In genomic region chr15:56035166-56035565, GRCh38 we compare ENCODE assay signal across 26 cellular contexts. TPM values are rescaled to one million over a fixed set of nuclear protein-coding genes. Genes with fewer than 3 reads are reported as not detected.
DNase-seq lines count a peak whose midpoint lies in the region; ATAC-seq and TF ChIP-seq lines count a peak whose summit lies in the region.
"Had no signal": no experiment of that assay in that cellular context is flagged by ENCODE, and none has a peak within 500 bp of the region (broad histone marks: within the 10 kb centered on the region; RNA-seq: fewer than 3 reads in every experiment).

No MANE protein-coding gene starts in this region.

- POLR2A ChIA-PET in Caco-2 (lab: Charles Lee), result no interaction called here

- H3K36me3 Mint-ChIP-seq in Caco-2 (ENCODE audit: insufficient read depth, unreplicated experiment) (peaks cover 5% of the 10 kb centered on the region), T-helper 17 cell (ENCODE audit: low read depth) (peaks cover 8% of the 10 kb centered on the region), nephron progenitor cell (ENCODE audit: low read depth) (no peaks in the 10 kb centered on the region), Calu3 (ENCODE audit: insufficient read depth, unreplicated experiment) (peaks cover 9% of the 10 kb centered on the region)
- H3K36me3 Mint-ChIP-seq in effector memory CD8-positive, alpha-beta T cell (ENCODE audit: insufficient read depth), result peaks cover 2% of the 10 kb centered on the region
- H3K36me3 Mint-ChIP-seq: CD4-positive, CD25-positive, alpha-beta regulatory T cell; CD8-positive, alpha-beta memory T cell had no signal

- H3K27me3 ChIP-seq in Caco-2 (replicated peaks; ENCODE audit: control insufficient read depth, insufficient read depth, low read length) (no peaks in the 10 kb centered on the region), vagina (no peaks in the 10 kb centered on the region), stomach (no peaks in the 10 kb centered on the region)
- H3K27me3 ChIP-seq: BLaER1 treated with 17β-estradiol and CSF1 and Interleukin-3, amounts not matched to agents 10 nM and 100 nM had no signal

- no TSS peak for BruUV-seq in Caco-2 (replicated peaks; lab: Mats Ljungman, UMichigan)
- no TSS peak for BruUV-seq in Calu3 (replicated peaks; lab: Mats Ljungman, UMichigan)

- no peak for TF ChIP-seq EP300 in stomach (IDR thresholded peaks at IDR 0.05)

- H3K27ac Mint-ChIP-seq in Caco-2 (ENCODE audit: unreplicated experiment) (peak overlapping the region; percentile 22), T-helper 17 cell (peak overlapping the region; percentile 71), nephron progenitor cell (peak overlapping the region; percentile 17), Calu3 (ENCODE audit: unreplicated experiment) (no peak overlapping the region)
- peak overlapping the region; percentile 10 to 44 for H3K27ac Mint-ChIP-seq in effector memory CD8-positive, alpha-beta T cell
- H3K27ac Mint-ChIP-seq: B cell; CD4-positive, CD25-positive, alpha-beta regulatory T cell had no signal

- DNase-seq in Caco-2 (no peak), T-helper 17 cell (no peak), nephron progenitor cell (no peak), vagina (ENCODE audit: extremely low spot score in 2 of 2) (no peak), Calu3 (no peak), stomach (no peak), CD1c-positive myeloid dendritic cell (ENCODE audit: extremely low spot score) (no peak)
- no peak for DNase-seq in effector memory CD8-positive, alpha-beta T cell
- DNase-seq: AML-193; CD4-positive, alpha-beta memory T cell; CD4-positive, CD25-positive, alpha-beta regulatory T cell; CD8-positive, alpha-beta memory T cell; COR-L47; DMS 273 treated with DMSO at 0.1 percent for 48 hours; DMS153; DMS53; DMS79; DND-41; EL; GDM1 had no signal

- intact Hi-C loops in Caco-2 (cut with micrococcal nuclease; ENCODE audit: unreplicated experiment), result no loop called here
- intact Hi-C loops in vagina (cut with DNase I), result no loop called here
- intact Hi-C loops in Calu3 (cut with micrococcal nuclease; ENCODE audit: unreplicated experiment), result no loop called here
- intact Hi-C loops in stomach (cut with DNase I; ENCODE audit: low total_unique reads), result no loop called here

- CTCF ChIA-PET in Caco-2 (lab: Charles Lee) (no interaction called here), Calu3 (lab: Charles Lee) (interaction anchor here (0.6 kb wide), 1 partner anchor 389 kb away, joined by 5 read pairs; no protein-coding TSS in a partner anchor)

- TF ChIP-seq POLR2A in vagina (IDR thresholded peaks at IDR 0.05) (no peak), stomach (IDR thresholded peaks at IDR 0.05) (no peak)

- H3K36me3 ChIP-seq in Caco-2 (ENCODE audit: control insufficient read depth, insufficient read depth, low read length) (no peaks in the 10 kb centered on the region), vagina (no peaks in the 10 kb centered on the region), stomach (no peaks in the 10 kb centered on the region)
- H3K36me3 ChIP-seq: BLaER1 treated with 17β-estradiol and CSF1 and Interleukin-3, amounts not matched to agents 10 nM and 100 nM had no signal

- peaks cover 68% of the 10 kb centered on the region for H3K4me1 ChIP-seq in Caco-2
- peaks cover 6% of the 10 kb centered on the region for H3K4me1 ChIP-seq in vagina
- H3K4me1 ChIP-seq in stomach, result peaks cover 0 to 3% (median 2%) of the 10 kb centered on the region in 4 donors
- H3K4me1 ChIP-seq: BLaER1 treated with 17β-estradiol and CSF1 and Interleukin-3, amounts not matched to agents 10 nM and 100 nM had no signal

- no peak for ATAC-seq in T-helper 17 cell
- ATAC-seq in effector memory CD8-positive, alpha-beta T cell (replicated peaks), result no peak
- ATAC-seq: A549, GM12878 had no signal

- H3K4me3 Mint-ChIP-seq in Caco-2 (ENCODE audit: unreplicated experiment), result no peak overlapping the region
- H3K4me3 Mint-ChIP-seq in T-helper 17 cell, result no peak overlapping the region
- no peak overlapping the region for H3K4me3 Mint-ChIP-seq in effector memory CD8-positive, alpha-beta T cell
- no peak overlapping the region for H3K4me3 Mint-ChIP-seq in nephron progenitor cell
- no peak overlapping the region for H3K4me3 Mint-ChIP-seq in Calu3 (ENCODE audit: low read depth, unreplicated experiment)
- H3K4me3 Mint-ChIP-seq: B cell; CD4-positive, alpha-beta memory T cell; CD4-positive, CD25-positive, alpha-beta regulatory T cell; CD8-positive, alpha-beta memory T cell had no signal

- H3K9me3 ChIP-seq in Caco-2, result no peaks in the 10 kb centered on the region
- peaks cover 2% of the 10 kb centered on the region for H3K9me3 ChIP-seq in T-helper 17 cell (ENCODE audit: control insufficient read depth, low read length, poor library complexity, severe bottlenecking)
- no peaks in the 10 kb centered on the region for H3K9me3 ChIP-seq in vagina
- no peaks in the 10 kb centered on the region for H3K9me3 ChIP-seq in stomach
- H3K9me3 ChIP-seq: A549; BLaER1 treated with 17β-estradiol and CSF1 and Interleukin-3, amounts not matched to agents 10 nM and 100 nM had no signal

- H3K9me3 Mint-ChIP-seq in Caco-2 (ENCODE audit: unreplicated experiment) (peaks cover 9% of the 10 kb centered on the region), nephron progenitor cell (no peaks in the 10 kb centered on the region), Calu3 (ENCODE audit: low read depth, unreplicated experiment) (no peaks in the 10 kb centered on the region)
- H3K9me3 Mint-ChIP-seq in effector memory CD8-positive, alpha-beta T cell, result no peaks in the 10 kb centered on the region
- H3K9me3 Mint-ChIP-seq: CD8-positive, alpha-beta memory T cell had no signal

- H3K4me3 ChIP-seq in Caco-2 (ENCODE audit: low read depth, low read length) (no peak overlapping the region), vagina (no peak overlapping the region), stomach (no peak overlapping the region)
- H3K4me3 ChIP-seq: A549; BLaER1 treated with 17β-estradiol and CSF1 and Interleukin-3, amounts not matched to agents 10 nM and 100 nM; GM12878 had no signal

- H3K27me3 Mint-ChIP-seq in Caco-2 (ENCODE audit: insufficient read depth, unreplicated experiment) (no peaks in the 10 kb centered on the region), T-helper 17 cell (peaks cover 17% of the 10 kb centered on the region), nephron progenitor cell (ENCODE audit: low read depth, poor library complexity) (peaks cover 16% of the 10 kb centered on the region), Calu3 (ENCODE audit: unreplicated experiment) (no peaks in the 10 kb centered on the region)
- peaks cover 6 to 9% of the 10 kb centered on the region in 2 donors for H3K27me3 Mint-ChIP-seq in effector memory CD8-positive, alpha-beta T cell
- H3K27me3 Mint-ChIP-seq: CD4-positive, alpha-beta memory T cell had no signal

- H3K4me1 Mint-ChIP-seq in Caco-2 (ENCODE audit: low read depth, unreplicated experiment) (peaks cover 49% of the 10 kb centered on the region), T-helper 17 cell (peaks cover 15% of the 10 kb centered on the region), nephron progenitor cell (no peaks in the 10 kb centered on the region), Calu3 (ENCODE audit: low read depth, unreplicated experiment) (peaks cover 38% of the 10 kb centered on the region)
- H3K4me1 Mint-ChIP-seq in effector memory CD8-positive, alpha-beta T cell (ENCODE audit: low read depth in 2 of 2), result peaks cover 5 to 16% of the 10 kb centered on the region in 2 donors

- 79 to 95% (median 91%) methylated on average over 2 of the region's 2 CpGs for WGBS in stomach, 5 donors

- H3K27ac ChIP-seq in vagina (no peak overlapping the region), stomach (no peak overlapping the region)
- H3K27ac ChIP-seq: 22Rv1; A549; BLaER1 treated with 17β-estradiol and CSF1 and Interleukin-3, amounts not matched to agents 10 nM and 100 nM; C4-2B had no signal

- TF ChIP-seq CTCF in Caco-2 (IDR thresholded peaks at IDR 0.05; ENCODE audit: insufficient read depth in 1 of 2, low read depth in 1 of 2, low read length in 1 of 2, severe bottlenecking in 1 of 2, unreplicated experiment in 1 of 2) (no peak), nephron progenitor cell (IDR thresholded peaks at IDR 0.05) (no peak), vagina (IDR thresholded peaks at IDR 0.05) (no peak), Calu3 (IDR thresholded peaks at IDR 0.05; ENCODE audit: unreplicated experiment) (no peak), stomach (IDR thresholded peaks at IDR 0.05) (no peak)

RNA-seq across cellular contexts. Expression of gene NEDD4, which starts 41.8 kb away (rescaled TPM):
- total RNA-seq in Caco-2 (2022) (27.0 and 33.9 TPM in 2 replicates), T-helper 17 cell (10 to 100 TPM in 1 of 2 donors, 1 to 10 TPM in 1; 7.2 to 11.1 TPM), vagina (21.9 TPM), Calu3 (2022) (48.0 and 56.8 TPM in 2 replicates), stomach (10 to 100 TPM in 4 of 5 donors, 1 to 10 TPM in 1; 2.9 to 40.8 (median 29.2) TPM)
- 1 to 10 TPM; 2.9 to 4.9 (median 3.2) TPM for polyA plus RNA-seq in stomach
